In genomic region chr9:136856541-136857141, GRCh38 we compare ENCODE assay signal across 20 cellular contexts. TPM values are rescaled to one million over a fixed set of nuclear protein-coding genes. Genes with fewer than 3 reads are reported as not detected.
DNase-seq lines count a peak whose midpoint lies in the region; ATAC-seq, FAIRE-seq and TF ChIP-seq lines count a peak whose summit lies in the region.
"Had no signal": no experiment of that assay in that cellular context is flagged by ENCODE, and none has a peak within 500 bp of the region (broad histone marks: within the 10 kb centered on the region; RNA-seq: fewer than 3 reads in every experiment).

No MANE protein-coding gene starts in this region.

- H3K4me3 ChIP-seq in right atrium auricular region (no peak overlapping the region), H1 (ENCODE audit: extremely low read depth in 1 of 4, insufficient read depth in 2 of 4, low read depth in 3 of 4, low read length in 4 of 4) (no peak overlapping the region)
- H3K4me3 ChIP-seq: HAP-1, suprapubic skin had no signal

- H4K5ac ChIP-seq in H1 (ENCODE audit: insufficient read length, low read depth, low read length) = no peak overlapping the region

- no peak overlapping the region for H3K9ac ChIP-seq in H1 (replicated peaks in 1 of 4; ENCODE audit: extremely low read depth in 1 of 4, low read depth in 3 of 4, low read length in 3 of 4)

- TF ChIP-seq RAD21 in Ishikawa (IDR thresholded peaks at IDR 0.05; ENCODE audit: low read depth) = no peak
- no peak for TF ChIP-seq RAD21 in H1 (IDR thresholded peaks at IDR 0.05 in 1 of 2, conservative IDR thresholded peaks at IDR 0.05 in 1 of 2; ENCODE audit: low read depth in 2 of 2, low read length in 2 of 2)

- H4K20me1 ChIP-seq in H1 (replicated peaks in 1 of 2; ENCODE audit: control insufficient read depth in 1 of 2, insufficient read depth in 2 of 2, low read length in 2 of 2) = peaks cover 0 to 17% of the 10 kb centered on the region in 2 experiments

- no peaks in the 10 kb centered on the region for H3K79me2 ChIP-seq in H1 (ENCODE audit: control insufficient read depth in 1 of 2, insufficient read depth in 2 of 2, low read length in 2 of 2)

- H4K8ac ChIP-seq in H1 (ENCODE audit: extremely low read depth, insufficient read depth, low read length) = peak overlapping the region; percentile 53

- no peak for ATAC-seq in left cardiac atrium
- no peak for ATAC-seq in sciatic nerve
- ATAC-seq in HG02798 (IDR thresholded peaks at IDR 0.05; ENCODE audit: poor library complexity, unreplicated experiment) = no peak
- ATAC-seq in GM19328 (IDR thresholded peaks at IDR 0.05; ENCODE audit: unreplicated experiment) = no peak
- ATAC-seq: activated T-helper 17 cell treated with anti-CD3 and anti-CD28 coated beads, Interleukin-2, amount 50 U/mL, for 72 hours; left colon; Panc1 had no signal

- H3K23ac ChIP-seq in H1 (ENCODE audit: insufficient read length) = no peak overlapping the region

- peak; percentile 20 for DNase-seq in left cardiac atrium
- no peak for DNase-seq in right atrium auricular region (ENCODE audit: low spot score)
- peak in 1 of 2 experiments; percentile 52 for DNase-seq in H1 (ENCODE audit: low read depth in 1 of 2, low spot score in 2 of 2)
- peak; percentile 44 for DNase-seq in sciatic nerve (ENCODE audit: low spot score)
- no peak for DNase-seq in kidney glomerular epithelial cell (lab: John Stamatoyannopoulos, UW)
- DNase-seq: activated CD4-positive, alpha-beta memory T cell treated with anti-CD3 and anti-CD28 coated beads, Interleukin-2, amount 10 ng/mL, durations not matched to agents 7 days and 5 days; amygdala; Kasumi-1; NCI-H82; occipital lobe; stimulated activated CD4-positive, alpha-beta T cell treated with anti-CD3 and anti-CD28 coated beads, Interleukin-4, amount 100 ng/mL, for 1 hour; SW 1271 had no signal

- H3K4me1 ChIP-seq in right atrium auricular region (peaks cover 0 to 16% of the 10 kb centered on the region in 2 donors), H1 (replicated peaks in 1 of 4; ENCODE audit: control insufficient read depth in 3 of 4, insufficient read depth in 4 of 4, low read length in 3 of 4) (no peaks in the 10 kb centered on the region; a peak in 1 of 7 replicates)
- H3K4me1 ChIP-seq: HAP-1 had no signal

- no peak overlapping the region for H2BK12ac ChIP-seq in H1 (ENCODE audit: low read depth, low read length)

- TF ChIP-seq EP300 in Ishikawa (IDR thresholded peaks at IDR 0.05; ENCODE audit: borderline replicate concordance) (no peak), H1 (IDR thresholded peaks at IDR 0.05; ENCODE audit: borderline replicate concordance in 1 of 2, low read depth in 2 of 2, low read length in 2 of 2) (no peak)

- CTCF ChIA-PET in H1 (lab: Charles Lee; ENCODE audit: partially characterized antibody) = interaction anchor here (0.7 to 1.7 kb wide), 6 partner anchors 14 to 61 kb away, joined by 3 to 5 read pairs (median 4); partner anchors contain the start of genes AJM1 and CCDC183

- no peak overlapping the region for H3K4ac ChIP-seq in H1 (replicated peaks; ENCODE audit: insufficient read length, low read depth, low read length)

- no peak overlapping the region for H2BK5ac ChIP-seq in H1 (ENCODE audit: low read depth, low read length)

- intact Hi-C loops in left cardiac atrium (cut with DNase I) (no loop called here), sciatic nerve (cut with DNase I) (no loop called here)

- no peak overlapping the region for H3K27ac ChIP-seq in right atrium auricular region
- no peak overlapping the region for H3K27ac ChIP-seq in H1 (ENCODE audit: low read depth, low read length)
- H3K27ac ChIP-seq: suprapubic skin had no signal

- H3K79me1 ChIP-seq in H1 (ENCODE audit: low read depth, low read length) = no peaks in the 10 kb centered on the region

- H3K36me3 ChIP-seq in right atrium auricular region (peaks cover 14% of the 10 kb centered on the region), H1 (ENCODE audit: control insufficient read depth in 2 of 4, insufficient read depth in 4 of 4, low read length in 3 of 4) (peaks cover 1 to 7% (median 4%) of the 10 kb centered on the region in 4 experiments; a peak in 5 of 8 replicates)

- WGBS in H1 (ENCODE audit: extremely low coverage in 1 of 2, insufficient coverage in 1 of 2, insufficient read length in 1 of 2, insufficient replicate concordance in 2 of 2, low coverage in 1 of 2, low lambda C conversion rate in 2 of 2, missing lambda C conversion rate in 1 of 2), 2 experiments = 82% methylated on average over 13 of the region's 14 CpGs; no CpG with 5 or more reads in 1 of the 2 experiments

- H3K56ac ChIP-seq in H1 (replicated peaks; ENCODE audit: insufficient read length, low read depth, low read length) = no peak overlapping the region

- TF ChIP-seq CTCF in right atrium auricular region (IDR thresholded peaks at IDR 0.05) (no peak), H1 (IDR thresholded peaks at IDR 0.05; ENCODE audit: control extremely low read depth in 1 of 3, insufficient read depth in 1 of 3, low read depth in 1 of 3, low read length in 3 of 3) (no peak)

- POLR2A ChIA-PET in H1 (lab: Charles Lee; ENCODE audit: partially characterized antibody) = interaction anchor here (0.6 to 16.2 kb wide), 9 partner anchors 9 to 82 kb away, joined by 3 to 248 read pairs (median 3); partner anchors contain the start of genes AJM1, EDF1 and RABL6

- H2BK120ac ChIP-seq in H1 (replicated peaks; ENCODE audit: low read depth, low read length) = no peak overlapping the region

- H3K23me2 ChIP-seq in H1 (ENCODE audit: low read depth, low read length) = no peaks in the 10 kb centered on the region

- no peak overlapping the region for H3K18ac ChIP-seq in H1 (ENCODE audit: extremely low read depth, low read length)

- no peaks in the 10 kb centered on the region for H3K9me3 ChIP-seq in right atrium auricular region
- no peaks in the 10 kb centered on the region for H3K9me3 ChIP-seq in H1 (ENCODE audit: insufficient read depth in 2 of 2, low read depth in 1 of 2, low read length in 1 of 2)
- H3K9me3 ChIP-seq: HAP-1, suprapubic skin had no signal

- H3K27me3 ChIP-seq in right atrium auricular region (no peaks in the 10 kb centered on the region), H1 (replicated peaks in 1 of 4; ENCODE audit: control insufficient read depth in 3 of 4, extremely low read depth in 1 of 4, insufficient read depth in 3 of 4, low read length in 3 of 4) (no peaks in the 10 kb centered on the region)
- H3K27me3 ChIP-seq: suprapubic skin had no signal

- H2AFZ ChIP-seq in H1 (ENCODE audit: low read length) = no peak overlapping the region

- no peak overlapping the region for H2BK20ac ChIP-seq in H1 (ENCODE audit: low read length)

- FAIRE-seq in H1 (lab: Jason Lieb, UNC) = no peak

- 0 out of 2 replicates have a peak overlapping the region, but pooled peaks have one; percentile 6 for H2AK5ac ChIP-seq in H1 (ENCODE audit: low read depth, low read length)

- H3K4me2 ChIP-seq in H1 (ENCODE audit: insufficient read depth in 1 of 2, low read depth in 2 of 2, low read length in 2 of 2) = no peak overlapping the region

- no peak overlapping the region for H3K14ac ChIP-seq in H1 (ENCODE audit: insufficient read length)

- H4K91ac ChIP-seq in H1 (replicated peaks; ENCODE audit: insufficient read length, low read length) = no peak overlapping the region

- no peak overlapping the region for H2BK15ac ChIP-seq in H1 (ENCODE audit: low read length)

- TF ChIP-seq POLR2A in H1 (IDR thresholded peaks at IDR 0.05; ENCODE audit: control extremely low read depth in 1 of 2, low read depth in 2 of 2, low read length in 2 of 2) = no peak

RNA-seq across cellular contexts. Expression of gene MAMDC4, which starts 4.5 kb away (rescaled TPM):
- total RNA-seq in left cardiac atrium (1 to 10 TPM; 3.7 to 8.4 TPM), right atrium auricular region (1 to 10 TPM; 1.7 to 2.0 TPM), sciatic nerve (3.0 TPM)
- total RNA-seq in H1 (2021; fragmentation: NEBNext Ultra II Directional; extraction: Animal tissue kit (Norgen Biotek cat#: 25700)) = 4.5 TPM in 2 replicates
- polyA plus RNA-seq in H1 (2011; rRNA removed) = 3.1 and 6.6 TPM in 2 replicates
- polyA plus RNA-seq in H1 (2011; cell fraction: cytosol; rRNA removed) = 3.9 TPM
- polyA plus RNA-seq in H1 (2011; cell fraction: nucleus; rRNA removed) = 56.5 TPM
- polyA plus RNA-seq in H1 (2012, experiment 1 of 2) = 2.7 to 5.8 TPM (median 5.6 TPM) in 4 replicates
- 2.0 TPM for polyA plus RNA-seq in H1 (2012, experiment 2 of 2)
- polyA plus RNA-seq in H1 (2013, experiment 1 of 2) = 1.5 TPM
- polyA plus RNA-seq in H1 (2013, experiment 2 of 2) = 1.3 TPM
- 0.51 and 0.69 TPM in 2 replicates for polyA minus RNA-seq in H1 (2011; rRNA and poly(A)+ RNA removed)
- 1.4 TPM for polyA minus RNA-seq in H1 (2011; cell fraction: cytosol; rRNA and poly(A)+ RNA removed)
- polyA minus RNA-seq in H1 (2011; cell fraction: nucleus; rRNA and poly(A)+ RNA removed) = 8.0 TPM

RNA-seq across cellular contexts. Expression of gene PHPT1, which starts 7.4 kb away (rescaled TPM):
- total RNA-seq in left cardiac atrium (100 to 1,000 TPM; 184 to 189 TPM), right atrium auricular region (100 to 1,000 TPM; 140 to 154 TPM), sciatic nerve (76.4 TPM)
- total RNA-seq in H1 (2021; fragmentation: NEBNext Ultra II Directional; extraction: Animal tissue kit (Norgen Biotek cat#: 25700)) = 109 and 111 TPM in 2 replicates
- 226 and 246 TPM in 2 replicates for polyA plus RNA-seq in H1 (2011; rRNA removed)
- 187 TPM for polyA plus RNA-seq in H1 (2011; cell fraction: cytosol; rRNA removed)
- 299 TPM for polyA plus RNA-seq in H1 (2011; cell fraction: nucleus; rRNA removed)
- 83.0 to 153 TPM (median 142 TPM) in 4 replicates for polyA plus RNA-seq in H1 (2012, experiment 1 of 2)
- polyA plus RNA-seq in H1 (2012, experiment 2 of 2) = 164 TPM
- polyA plus RNA-seq in H1 (2013, experiment 1 of 2) = 122 TPM
- polyA plus RNA-seq in H1 (2013, experiment 2 of 2) = 112 TPM
- 13.8 and 14.5 TPM in 2 replicates for polyA minus RNA-seq in H1 (2011; rRNA and poly(A)+ RNA removed)
- polyA minus RNA-seq in H1 (2011; cell fraction: cytosol; rRNA and poly(A)+ RNA removed) = 33.1 TPM
- polyA minus RNA-seq in H1 (2011; cell fraction: nucleus; rRNA and poly(A)+ RNA removed) = 44.8 TPM

RNA-seq across cellular contexts. Expression of gene EDF1, which starts 9.5 kb away (rescaled TPM):
- total RNA-seq in left cardiac atrium = 100 to 1,000 TPM; 296 to 304 TPM
- 100 to 1,000 TPM; 329 to 428 TPM for total RNA-seq in right atrium auricular region
- total RNA-seq in H1 (2021; fragmentation: NEBNext Ultra II Directional; extraction: Animal tissue kit (Norgen Biotek cat#: 25700)) = 337 and 338 TPM in 2 replicates
- polyA plus RNA-seq in H1 (2011; rRNA removed) = 297 and 298 TPM in 2 replicates
- 526 TPM for polyA plus RNA-seq in H1 (2011; cell fraction: cytosol; rRNA removed)
- polyA plus RNA-seq in H1 (2011; cell fraction: nucleus; rRNA removed) = 195 TPM
- 387 to 511 TPM (median 478 TPM) in 4 replicates for polyA plus RNA-seq in H1 (2012, experiment 1 of 2)
- polyA plus RNA-seq in H1 (2012, experiment 2 of 2) = 475 TPM
- 275 TPM for polyA plus RNA-seq in H1 (2013, experiment 1 of 2)
- 291 TPM for polyA plus RNA-seq in H1 (2013, experiment 2 of 2)
- polyA minus RNA-seq in H1 (2011; rRNA and poly(A)+ RNA removed) = 58.1 and 73.1 TPM in 2 replicates
- polyA minus RNA-seq in H1 (2011; cell fraction: cytosol; rRNA and poly(A)+ RNA removed) = 111 TPM
- polyA minus RNA-seq in H1 (2011; cell fraction: nucleus; rRNA and poly(A)+ RNA removed) = 68.1 TPM
- total RNA-seq in sciatic nerve = 201 TPM

RNA-seq across cellular contexts. Expression of gene AJM1, which starts 14.4 kb away (rescaled TPM):
- total RNA-seq in left cardiac atrium (1 to 10 TPM; 5.0 to 9.6 TPM), right atrium auricular region (1 to 10 TPM; 2.7 to 3.0 TPM), sciatic nerve (3.1 TPM)
- total RNA-seq in H1 (2021; fragmentation: NEBNext Ultra II Directional; extraction: Animal tissue kit (Norgen Biotek cat#: 25700)) = 0.86 and 0.97 TPM in 2 replicates
- polyA plus RNA-seq in H1 (2011; rRNA removed) = 0.12 and 0.33 TPM in 2 replicates
- polyA plus RNA-seq in H1 (2011; cell fraction: cytosol; rRNA removed) = 0.45 TPM
- polyA plus RNA-seq in H1 (2011; cell fraction: nucleus; rRNA removed) = 2.4 TPM
- 0.47 to 1.1 TPM (median 0.87 TPM) in 4 replicates for polyA plus RNA-seq in H1 (2012, experiment 1 of 2)
- 0.31 TPM for polyA plus RNA-seq in H1 (2012, experiment 2 of 2)
- 0.26 TPM for polyA plus RNA-seq in H1 (2013, experiment 1 of 2)
- 0.26 TPM for polyA plus RNA-seq in H1 (2013, experiment 2 of 2)
- polyA minus RNA-seq in H1 (2011; rRNA and poly(A)+ RNA removed) = 0.02 and 0.03 TPM in 2 replicates
- polyA minus RNA-seq in H1 (2011; cell fraction: cytosol; rRNA and poly(A)+ RNA removed) = not detected
- polyA minus RNA-seq in H1 (2011; cell fraction: nucleus; rRNA and poly(A)+ RNA removed) = 0.80 TPM

RNA-seq across cellular contexts. Expression of gene TRAF2, which starts 29.7 kb away (rescaled TPM):
- total RNA-seq in left cardiac atrium = 10 to 100 TPM in 1 of 2 donors, 1 to 10 TPM in 1; 8.8 to 11.8 TPM
- total RNA-seq in right atrium auricular region = 1 to 10 TPM; 1.9 to 4.1 TPM
- total RNA-seq in H1 (2021; fragmentation: NEBNext Ultra II Directional; extraction: Animal tissue kit (Norgen Biotek cat#: 25700)) = 50.2 and 50.5 TPM in 2 replicates
- polyA plus RNA-seq in H1 (2011; rRNA removed) = 26.9 and 39.3 TPM in 2 replicates
- 38.9 TPM for polyA plus RNA-seq in H1 (2011; cell fraction: cytosol; rRNA removed)
- 71.5 TPM for polyA plus RNA-seq in H1 (2011; cell fraction: nucleus; rRNA removed)
- polyA plus RNA-seq in H1 (2012, experiment 1 of 2) = 27.1 to 40.9 TPM (median 38.8 TPM) in 4 replicates
- 25.8 TPM for polyA plus RNA-seq in H1 (2012, experiment 2 of 2)
- polyA plus RNA-seq in H1 (2013, experiment 1 of 2) = 17.7 TPM
- polyA plus RNA-seq in H1 (2013, experiment 2 of 2) = 16.7 TPM
- polyA minus RNA-seq in H1 (2011; rRNA and poly(A)+ RNA removed) = 29.8 and 31.1 TPM in 2 replicates
- 30.1 TPM for polyA minus RNA-seq in H1 (2011; cell fraction: cytosol; rRNA and poly(A)+ RNA removed)
- polyA minus RNA-seq in H1 (2011; cell fraction: nucleus; rRNA and poly(A)+ RNA removed) = 34.1 TPM
- total RNA-seq in sciatic nerve = 17.0 TPM

Comparison
In these comparisons a context has a peak if more than half of its experiments do, and no peak if none do; other contexts are left out.
1. DNase-seq: peak in left cardiac atrium (single experiment) and sciatic nerve (single experiment); none in right atrium auricular region (single experiment) and kidney glomerular epithelial cell (single experiment).